Comparison of ENCODE assay signal across 20 cellular contexts in genomic region chr16:80294172-80294571, GRCh38.
DNase-seq lines count a peak whose midpoint lies in the region; ATAC-seq, FAIRE-seq and TF ChIP-seq lines count a peak whose summit lies in the region.
"Had no signal": no experiment of that assay in that cellular context is flagged by ENCODE, and none has a peak within 500 bp of the region (broad histone marks: within the 10 kb centered on the region; RNA-seq: fewer than 3 reads in every experiment).

No MANE protein-coding gene starts in this region.

- DNase-seq in EH (ENCODE audit: low read depth), result peak; percentile 70
- peak; percentile 74 for DNase-seq in HT1080 (ENCODE audit: low read depth)
- no peak for DNase-seq in osteoblast (ENCODE audit: insufficient read length, low spot score, missing footprints)
- DNase-seq in glutamatergic neuron, result no peak
- no peak for DNase-seq in NCI-H446 (lab: John Stamatoyannopoulos, UW)
- DNase-seq in D721Med (ENCODE audit: insufficient read length, low spot score), result no peak
- DNase-seq: AML-193; CD4-positive, alpha-beta memory T cell; DND-41; GM23248; IMR-90 had no signal

- FAIRE-seq in D721Med (lab: Jason Lieb, UNC), result no peak
- FAIRE-seq: A549, G401.6, GM12891, GM19239, K562 had no signal

- H2AFZ ChIP-seq in osteoblast (ENCODE audit: low read length), result peak overlapping the region; percentile 39
- H2AFZ ChIP-seq: GM23248 had no signal

- no peak overlapping the region for H3K9ac ChIP-seq in BLaER1 treated with 17β-estradiol and CSF1 and Interleukin-3, amounts not matched to agents 10 nM and 100 nM
- H3K9ac ChIP-seq: GM23248 had no signal

- H3K9me3 ChIP-seq in BLaER1 treated with 17β-estradiol and CSF1 and Interleukin-3, amounts not matched to agents 10 nM and 100 nM (replicated peaks in 1 of 11), result peaks cover 0 to 13% (median 0%) of the 10 kb centered on the region in 11 experiments; a peak in 8 of 22 replicates
- H3K9me3 ChIP-seq in osteoblast (ENCODE audit: low read depth, low read length), result no peaks in the 10 kb centered on the region
- H3K9me3 ChIP-seq: A549, HAP-1 had no signal

- no peak for ATAC-seq in GM21515 (IDR thresholded peaks at IDR 0.05; ENCODE audit: unreplicated experiment)
- ATAC-seq: A549, K562 had no signal

- TF ChIP-seq CTCF in osteoblast (IDR thresholded peaks at IDR 0.05; ENCODE audit: extremely low read depth, low read depth, low read length) (no peak), glutamatergic neuron (IDR thresholded peaks at IDR 0.05; ENCODE audit: partially characterized antibody, unreplicated experiment) (no peak), D721Med (IDR thresholded peaks at IDR 0.05; ENCODE audit: insufficient read depth, missing control alignments) (no peak)

- peaks cover 21% of the 10 kb centered on the region for H3K4me1 Mint-ChIP-seq in glutamatergic neuron (ENCODE audit: low read depth, unreplicated experiment)
- H3K4me1 Mint-ChIP-seq: CD14-positive monocyte; CD4-positive, alpha-beta memory T cell had no signal

- H3K36me3 Mint-ChIP-seq in glutamatergic neuron (ENCODE audit: unreplicated experiment), result no peaks in the 10 kb centered on the region
- H3K36me3 Mint-ChIP-seq: CD14-positive monocyte; CD4-positive, alpha-beta memory T cell had no signal

- no peak overlapping the region for H3K27ac Mint-ChIP-seq in glutamatergic neuron (ENCODE audit: unreplicated experiment)
- H3K27ac Mint-ChIP-seq: CD14-positive monocyte; CD4-positive, alpha-beta memory T cell had no signal

- H3K27me3 ChIP-seq in BLaER1 treated with 17β-estradiol and CSF1 and Interleukin-3, amounts not matched to agents 10 nM and 100 nM, result no peaks in the 10 kb centered on the region
- no peaks in the 10 kb centered on the region for H3K27me3 ChIP-seq in osteoblast (ENCODE audit: insufficient read depth, low read length)

- H3K36me3 ChIP-seq in BLaER1 treated with 17β-estradiol and CSF1 and Interleukin-3, amounts not matched to agents 10 nM and 100 nM, result no peaks in the 10 kb centered on the region
- no peaks in the 10 kb centered on the region for H3K36me3 ChIP-seq in osteoblast (ENCODE audit: insufficient read depth, low read length)
- H3K36me3 ChIP-seq: HAP-1 had no signal

- no peaks in the 10 kb centered on the region for H3K9me3 Mint-ChIP-seq in glutamatergic neuron (ENCODE audit: unreplicated experiment)

- no peaks in the 10 kb centered on the region for H4K20me1 ChIP-seq in BLaER1 treated with 17β-estradiol and CSF1 and Interleukin-3, amounts not matched to agents 10 nM and 100 nM
- no peaks in the 10 kb centered on the region for H4K20me1 ChIP-seq in osteoblast (ENCODE audit: insufficient read depth, low read length)

- no peaks in the 10 kb centered on the region for H3K27me3 Mint-ChIP-seq in glutamatergic neuron (ENCODE audit: unreplicated experiment)

- H3K79me2 ChIP-seq in osteoblast (ENCODE audit: insufficient read depth, low read length), result no peaks in the 10 kb centered on the region

- no peak overlapping the region for H3K27ac ChIP-seq in BLaER1 treated with 17β-estradiol and CSF1 and Interleukin-3, amounts not matched to agents 10 nM and 100 nM
- H3K27ac ChIP-seq in osteoblast (ENCODE audit: low read depth, low read length), result no peak overlapping the region
- H3K27ac ChIP-seq: A549, GM23248 had no signal

- H3K4me2 ChIP-seq in BLaER1 treated with 17β-estradiol and CSF1 and Interleukin-3, amounts not matched to agents 10 nM and 100 nM, result peak overlapping the region in 7 of 11 experiments; percentile 2 to 50 (median 27); a peak in 7 of 22 replicates
- H3K4me2 ChIP-seq in osteoblast (ENCODE audit: insufficient read depth, low read length), result no peak overlapping the region
- H3K4me2 ChIP-seq: A549 had no signal

- H3K4me3 ChIP-seq in BLaER1 treated with 17β-estradiol and CSF1 and Interleukin-3, amounts not matched to agents 10 nM and 100 nM, result no peak overlapping the region
- no peak overlapping the region for H3K4me3 ChIP-seq in osteoblast (ENCODE audit: insufficient read depth, low read length)
- H3K4me3 ChIP-seq: A549, GM23248, HAP-1, K562 had no signal

- H3K4me1 ChIP-seq in BLaER1 treated with 17β-estradiol and CSF1 and Interleukin-3, amounts not matched to agents 10 nM and 100 nM, result peaks cover 0 to 8% (median 5%) of the 10 kb centered on the region in 10 experiments; a peak in 15 of 20 replicates
- peaks cover 8% of the 10 kb centered on the region for H3K4me1 ChIP-seq in osteoblast (ENCODE audit: insufficient read depth, low read length)
- H3K4me1 ChIP-seq: HAP-1 had no signal

- no peak overlapping the region for H3K4me3 Mint-ChIP-seq in glutamatergic neuron (ENCODE audit: unreplicated experiment)
- H3K4me3 Mint-ChIP-seq: CD14-positive monocyte; CD4-positive, alpha-beta memory T cell had no signal

Comparison
In these comparisons a context has a peak if more than half of its experiments do, and no peak if none do; other contexts are left out.
1. DNase-seq: peak in EH (single experiment) and HT1080 (single experiment); none in osteoblast (single experiment), glutamatergic neuron (single experiment), NCI-H446 (0 of 2) and D721Med (single experiment).